Comparison of ENCODE assay signal across 24 cellular contexts in genomic region chr22:37414288-37414687, GRCh38. TPM values are rescaled to one million over a fixed set of nuclear protein-coding genes. Genes with fewer than 3 reads are reported as not detected.
"Had no signal": no experiment of that assay in that cellular context is flagged by ENCODE, and none has a peak within 500 bp of the region (broad histone marks: within the 10 kb centered on the region; RNA-seq: fewer than 3 reads in every experiment).

No MANE protein-coding gene starts in this region.

- H3K4me1 ChIP-seq: SJCRH30 had no signal

- ATAC-seq: Panc1, SK-N-SH treated with all-trans-retinoic acid at 6 μM for 48 hours had no signal

- H3K9me3 ChIP-seq: MG63, SJCRH30 had no signal

- DNase-seq: Karpas-422, KG1, MG63, NCI-H1092, NCI-H1105 treated with DMSO at 0.1 percent for 48 hours, NCI-H1417 treated with DMSO at 0.1 percent for 48 hours, NCI-H146, NCI-H1694 treated with DMSO at 0.1 percent for 48 hours, NCI-H1930, NCI-H2081, NCI-H2107, NCI-H2171, NCI-H226, NCI-H446, NCI-H510A, NCI-H524 treated with DMSO at 0.1 percent for 48 hours, NCI-H69, NCI-H774, SHP77 treated with DMSO at 0.1 percent for 48 hours, SJCRH30 had no signal

- H3K27ac ChIP-seq: RWPE1, SJCRH30 had no signal

- H3K27me3 ChIP-seq: MG63 had no signal

- H3K4me3 ChIP-seq: MG63, SJCRH30 had no signal

- H3K36me3 ChIP-seq: MG63, SJCRH30 had no signal

RNA-seq across cellular contexts. Expression of gene ELFN2, which starts 13.0 kb away (rescaled TPM):
- total RNA-seq: HT-29 had no signal
